11 cellular contexts compared by ENCODE assay signal in the genomic region with DNA sequence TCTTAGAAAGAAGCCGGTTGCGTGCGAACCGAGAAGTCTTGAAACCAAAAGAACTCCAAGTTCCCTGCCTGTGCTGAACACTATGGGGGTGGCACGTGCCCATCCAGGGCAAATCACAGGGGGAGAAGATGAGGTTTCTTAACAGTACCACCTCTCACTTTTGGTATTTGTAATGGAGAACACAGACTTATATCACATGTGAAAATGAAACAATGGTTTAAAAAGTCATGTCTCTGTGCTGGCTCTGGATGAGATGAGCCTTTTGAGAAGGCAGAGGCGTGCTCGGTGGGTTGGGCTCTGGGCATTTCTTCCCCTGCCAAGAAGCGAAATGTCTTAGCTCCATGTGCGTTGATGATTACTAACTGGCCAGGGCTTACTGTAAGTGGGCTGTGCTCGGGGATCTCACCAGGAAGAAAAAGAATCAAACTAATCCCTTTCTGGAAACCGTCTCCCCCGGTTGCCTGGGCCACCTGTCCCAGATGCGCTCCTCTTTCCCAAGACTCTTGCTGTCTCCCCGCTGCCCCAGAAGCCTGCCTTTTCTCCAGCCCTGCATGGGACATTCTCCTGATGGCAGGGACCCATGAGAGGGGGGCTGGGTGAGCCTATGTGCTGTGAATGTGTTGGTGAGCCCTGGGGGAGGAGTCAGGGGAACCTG.
DNase-seq lines count a peak whose midpoint lies in the region; ATAC-seq and TF ChIP-seq lines count a peak whose summit lies in the region.
"Had no signal": no experiment of that assay in that cellular context is flagged by ENCODE, and none has a peak within 500 bp of the region (broad histone marks: within the 10 kb centered on the region; RNA-seq: fewer than 3 reads in every experiment).

No MANE protein-coding gene starts in this region.

- POLR2A ChIA-PET in GM10248 (lab: Yijun Ruan, JAX) = no interaction called here

- TF ChIP-seq POLR2A in gastroesophageal sphincter (IDR thresholded peaks at IDR 0.05) (no peak), GM18505 (IDR thresholded peaks at IDR 0.05; ENCODE audit: borderline replicate concordance, extremely low read depth, insufficient read depth, insufficient read length) (no peak)

- no peak overlapping the region for H3K4me3 ChIP-seq in gastroesophageal sphincter
- H3K4me3 ChIP-seq: mucosa of descending colon had no signal

- TF ChIP-seq CTCF in GM10248 (IDR thresholded peaks at IDR 0.05; ENCODE audit: control extremely low read depth, extremely low read depth, low read depth, missing control alignments) (no peak), GM20000 (IDR thresholded peaks at IDR 0.05; ENCODE audit: extremely low read depth, missing control alignments) (no peak), gastroesophageal sphincter (IDR thresholded peaks at IDR 0.05) (no peak)

- no peaks in the 10 kb centered on the region for H3K27me3 ChIP-seq in gastroesophageal sphincter

- CTCF ChIA-PET in GM10248 (lab: Yijun Ruan, JAX) = interaction anchor here (0.7 to 2.3 kb wide), 6 partner anchors 8 to 254 kb away, joined by 3 to 8 read pairs (median 4); no protein-coding TSS in a partner anchor

- 36 to 44% methylated on average over 12 to 14 of the region's 14 CpGs for WGBS in gastroesophageal sphincter (ENCODE audit: low coverage in 1 of 2), 2 donors

- H3K36me3 ChIP-seq in gastroesophageal sphincter = no peaks in the 10 kb centered on the region

- H3K4me1 ChIP-seq in gastroesophageal sphincter = peaks cover 0 to 37% (median 7%) of the 10 kb centered on the region in 3 donors

- H3K27ac ChIP-seq in gastroesophageal sphincter = peak overlapping the region in 2 of 4 donors; percentile 31 to 38
- H3K27ac ChIP-seq: HL-60 had no signal

- DNase-seq in GM10248 (ENCODE audit: extremely low spot score) = peak; percentile 47
- DNase-seq in GM20000 (ENCODE audit: low spot score) = peak; percentile 48
- no peak for DNase-seq in pons (ENCODE audit: low spot score)
- DNase-seq in HuH-7.5 (ENCODE audit: low spot score) = no peak
- DNase-seq in OCI-M1 (lab: John Stamatoyannopoulos, UW) = no peak
- DNase-seq: mucosa of descending colon, NCI-H510A had no signal

- H3K9me3 ChIP-seq in gastroesophageal sphincter = no peaks in the 10 kb centered on the region
- H3K9me3 ChIP-seq: mucosa of descending colon had no signal

- ATAC-seq in HG03558 (IDR thresholded peaks at IDR 0.05; ENCODE audit: extremely low read depth, unreplicated experiment) (peak; percentile 49), gastroesophageal sphincter (peak; percentile 34), GM18505 (IDR thresholded peaks at IDR 0.05; ENCODE audit: unreplicated experiment) (no peak)

- no peak for TF ChIP-seq EP300 in gastroesophageal sphincter (IDR thresholded peaks at IDR 0.05)

Comparison
In these comparisons a context has a peak if more than half of its experiments do, and no peak if none do; other contexts are left out.
1. DNase-seq: peak in GM10248 (single experiment) and GM20000 (single experiment); none in pons (single experiment), HuH-7.5 (single experiment) and OCI-M1 (single experiment).